ENCODE assay signal across 22 cellular contexts in genomic region chr1:42133809-42134526, GRCh38. TPM values are rescaled to one million over a fixed set of nuclear protein-coding genes. Genes with fewer than 3 reads are reported as not detected.
A peak's percentile ranks its signal among the peaks of the same experiment; 100 is the strongest.
DNase-seq lines count a peak whose midpoint lies in the region; ATAC-seq, FAIRE-seq and TF ChIP-seq lines count a peak whose summit lies in the region.
"Had no signal": no experiment of that assay in that cellular context is flagged by ENCODE, and none has a peak within 500 bp of the region (broad histone marks: within the 10 kb centered on the region; RNA-seq: fewer than 3 reads in every experiment).

No MANE protein-coding gene starts in this region.

- no peak overlapping the region for H2BK15ac ChIP-seq in mesendoderm (replicated peaks; ENCODE audit: low read depth)

- no peaks in the 10 kb centered on the region for H3F3A ChIP-seq in GM23338 (replicated peaks; ENCODE audit: low read depth)

- H3K27me3 Mint-ChIP-seq in GM23338 (ENCODE audit: insufficient read depth, low read depth, poor library complexity) (no peaks in the 10 kb centered on the region), osteocyte (ENCODE audit: unreplicated experiment) (peaks cover 37% of the 10 kb centered on the region)

- no peaks in the 10 kb centered on the region for H3K27me3 ChIP-seq in GM23338 (ENCODE audit: insufficient read depth)
- no peaks in the 10 kb centered on the region; a peak in 1 of 4 replicates for H3K27me3 ChIP-seq in GM12878 (replicated peaks in 1 of 2; ENCODE audit: control insufficient read depth in 2 of 2, insufficient read depth in 2 of 2, low read length in 1 of 2)
- H3K27me3 ChIP-seq in mesendoderm (ENCODE audit: insufficient read depth, low read length, poor library complexity): no peaks in the 10 kb centered on the region
- H3K27me3 ChIP-seq: BLaER1 had no signal

- no peak for TF ChIP-seq RAD21 in GM12878 (IDR thresholded peaks at IDR 0.05; ENCODE audit: insufficient read depth, low read depth, low read length)

- SMC1A ChIA-PET in GM12878 (lab: Charles Lee; ENCODE audit: uncharacterized antibody, unreplicated experiment): no interaction called here

- no peak overlapping the region for H4K8ac ChIP-seq in mesendoderm (ENCODE audit: low read depth, low read length)

- H3K18ac ChIP-seq in mesendoderm (ENCODE audit: low read length): no peak overlapping the region

- intact Hi-C loops in GM12878 (cut with micrococcal nuclease; ENCODE audit: unreplicated experiment): no loop called here
- intact Hi-C loops in mucosa of descending colon (cut with DNase I, micrococcal nuclease): no loop called here

- in situ Hi-C loops in GM12878 (cut with MboI): no loop called here

- H3K4me3 Mint-ChIP-seq in GM23338 (no peak overlapping the region), osteocyte (ENCODE audit: unreplicated experiment) (no peak overlapping the region)
- H3K4me3 Mint-ChIP-seq: CD14-positive monocyte; CD4-positive, alpha-beta memory T cell; HFFc6 had no signal

- H3K27ac ChIP-seq in GM23338 (ENCODE audit: low read depth) (no peak overlapping the region), GM12878 (ENCODE audit: control insufficient read depth, insufficient read depth) (no peak overlapping the region), mesendoderm (ENCODE audit: low read depth, low read length) (no peak overlapping the region)
- H3K27ac ChIP-seq: A549, BLaER1, HL-60 had no signal

- TF ChIP-seq CTCF in GM23338 (conservative IDR thresholded peaks at IDR 0.05; ENCODE audit: low read depth in 2 of 2) (no peak), GM12878 (IDR thresholded peaks at IDR 0.05 in 2 of 3, conservative IDR thresholded peaks at IDR 0.05 in 1 of 3; ENCODE audit: control insufficient read depth in 2 of 3, extremely low read depth in 1 of 3, insufficient read depth in 1 of 3, low read depth in 3 of 3, low read length in 3 of 3) (no peak), osteocyte (IDR thresholded peaks at IDR 0.05) (no peak), mucosa of descending colon (IDR thresholded peaks at IDR 0.05) (no peak)

- H3K27ac Mint-ChIP-seq in GM23338 (no peak overlapping the region), osteocyte (ENCODE audit: unreplicated experiment) (no peak overlapping the region)
- H3K27ac Mint-ChIP-seq: CD14-positive monocyte; CD4-positive, alpha-beta memory T cell; HFFc6 had no signal

- H3K4ac ChIP-seq in mesendoderm (ENCODE audit: low read depth, low read length): no peak overlapping the region

- H2AK5ac ChIP-seq in mesendoderm (ENCODE audit: low read length): no peak overlapping the region

- H3K36me3 ChIP-seq in GM23338 (ENCODE audit: insufficient read depth) (no peaks in the 10 kb centered on the region), GM12878 (ENCODE audit: control insufficient read depth in 2 of 2, insufficient read depth in 2 of 2, low read length in 1 of 2) (no peaks in the 10 kb centered on the region), mesendoderm (ENCODE audit: control insufficient read depth, insufficient read depth, low read length) (no peaks in the 10 kb centered on the region), mucosa of descending colon (ENCODE audit: low read depth) (no peaks in the 10 kb centered on the region)
- H3K36me3 ChIP-seq: BLaER1 had no signal

- FAIRE-seq in GM12878 (lab: Jason Lieb, UNC): no peak
- FAIRE-seq: A549, H54 had no signal

- no peak overlapping the region for H2BK5ac ChIP-seq in mesendoderm (ENCODE audit: low read length)

- H3K4me1 Mint-ChIP-seq in GM23338 (no peaks in the 10 kb centered on the region), osteocyte (ENCODE audit: unreplicated experiment) (no peaks in the 10 kb centered on the region)
- H3K4me1 Mint-ChIP-seq: CD4-positive, alpha-beta memory T cell had no signal

- no peaks in the 10 kb centered on the region for H4K20me1 ChIP-seq in GM23338 (replicated peaks; ENCODE audit: insufficient read depth)
- H4K20me1 ChIP-seq in GM12878 (ENCODE audit: control insufficient read depth, insufficient read depth): no peaks in the 10 kb centered on the region
- H4K20me1 ChIP-seq: BLaER1 had no signal

- no peak overlapping the region for H4K5ac ChIP-seq in mesendoderm (ENCODE audit: low read length)

- ATAC-seq in GM23338 (no peak), GM12878 (no peak), mucosa of descending colon (no peak)
- ATAC-seq: A549 had no signal

- no peak overlapping the region for H3K4me2 ChIP-seq in GM23338
- H3K4me2 ChIP-seq in GM12878 (ENCODE audit: control insufficient read depth, insufficient read depth): no peak overlapping the region
- no peak overlapping the region for H3K4me2 ChIP-seq in mesendoderm (ENCODE audit: low read length)
- H3K4me2 ChIP-seq: A549 had no signal

- H3K79me1 ChIP-seq in mesendoderm (ENCODE audit: low read length): no peaks in the 10 kb centered on the region

- H2AFZ ChIP-seq in GM23338: 0 out of 2 replicates have a peak overlapping the region, but pooled peaks have one; percentile 59
- H2AFZ ChIP-seq in GM12878 (ENCODE audit: control insufficient read depth, low read depth, low read length): no peak overlapping the region

- H3K4me3 ChIP-seq in GM23338 (no peak overlapping the region), GM12878 (no peak overlapping the region), mesendoderm (ENCODE audit: low read length) (no peak overlapping the region), mucosa of descending colon (no peak overlapping the region)
- H3K4me3 ChIP-seq: A549, BLaER1 had no signal

- TF ChIP-seq EP300 in GM12878 (IDR thresholded peaks at IDR 0.05; ENCODE audit: borderline replicate concordance in 1 of 2, control insufficient read depth in 1 of 2, low read depth in 2 of 2, low read length in 2 of 2): no peak

- no peak overlapping the region for H3K23ac ChIP-seq in mesendoderm (ENCODE audit: low read length)

- 0 out of 2 replicates have a peak, but pooled peaks cover 3% of the 10 kb centered on the region for H3K9me2 ChIP-seq in GM23338 (ENCODE audit: insufficient read depth)

- POLR2A ChIA-PET in GM12878 (lab: Charles Lee): no interaction called here

- no peaks in the 10 kb centered on the region for H3K9me3 ChIP-seq in GM12878 (replicated peaks; ENCODE audit: control insufficient read depth, insufficient read depth, low read length)
- H3K9me3 ChIP-seq in mucosa of descending colon: no peaks in the 10 kb centered on the region
- H3K9me3 ChIP-seq: A549, BLaER1 had no signal

- no peaks in the 10 kb centered on the region; the same call in 2 of the 3 replicates for H3K9me3 Mint-ChIP-seq in GM23338
- H3K9me3 Mint-ChIP-seq in osteocyte (ENCODE audit: unreplicated experiment): no peaks in the 10 kb centered on the region
- H3K9me3 Mint-ChIP-seq: CD4-positive, alpha-beta memory T cell; HFFc6 had no signal

- BruUV-seq in GM12878 (replicated peaks; lab: Mats Ljungman, UMichigan): no TSS peak

- H3K9ac ChIP-seq in GM12878 (ENCODE audit: control insufficient read depth, insufficient read depth, low read length) (no peak overlapping the region), mesendoderm (ENCODE audit: low read length) (no peak overlapping the region)
- H3K9ac ChIP-seq: BLaER1 had no signal

- CTCF ChIA-PET in GM12878 (lab: Yijun Ruan, JAX): interaction anchor here (2.2 kb wide), 1 partner anchor 14 kb away, joined by 8 read pairs; no protein-coding TSS in a partner anchor

- no peaks in the 10 kb centered on the region for H3K79me2 ChIP-seq in GM23338 (replicated peaks; ENCODE audit: insufficient read depth)
- no peaks in the 10 kb centered on the region for H3K79me2 ChIP-seq in GM12878 (ENCODE audit: control insufficient read depth, insufficient read depth, low read length)
- no peaks in the 10 kb centered on the region for H3K79me2 ChIP-seq in mesendoderm (ENCODE audit: control insufficient read depth, insufficient read depth, low read length)

- no peak for TF ChIP-seq POLR2A in GM12878 (IDR thresholded peaks at IDR 0.05; ENCODE audit: low read depth, low read length)

- no peak overlapping the region for H2BK120ac ChIP-seq in mesendoderm (ENCODE audit: low read depth, low read length)

- no peaks in the 10 kb centered on the region for H3K36me3 Mint-ChIP-seq in GM23338 (ENCODE audit: low read depth)
- H3K36me3 Mint-ChIP-seq in osteocyte (ENCODE audit: unreplicated experiment): no peaks in the 10 kb centered on the region
- H3K36me3 Mint-ChIP-seq: CD14-positive monocyte; CD4-positive, alpha-beta memory T cell had no signal

- no peaks in the 10 kb centered on the region for H3K4me1 ChIP-seq in GM23338 (ENCODE audit: insufficient read depth)
- H3K4me1 ChIP-seq in GM12878 (ENCODE audit: control insufficient read depth, insufficient read depth, low read length): no peaks in the 10 kb centered on the region
- no peaks in the 10 kb centered on the region for H3K4me1 ChIP-seq in mesendoderm (ENCODE audit: control insufficient read depth, low read depth, low read length)
- no peaks in the 10 kb centered on the region for H3K4me1 ChIP-seq in mucosa of descending colon (ENCODE audit: low read depth)
- H3K4me1 ChIP-seq: A549 had no signal

- 23% methylated on average over 10 of the region's 10 CpGs for WGBS in GM12878 (ENCODE audit: insufficient coverage, insufficient replicate concordance, low lambda C conversion rate, missing lambda C conversion rate)
- WGBS in mesendoderm (ENCODE audit: extremely low coverage, insufficient coverage, low lambda C conversion rate): no CpG with 5 or more reads among the region's 10 CpGs

- no peak overlapping the region for H3K56ac ChIP-seq in mesendoderm (ENCODE audit: low read length)

- DNase-seq in AG20443 (ENCODE audit: low spot score) (peak; percentile 2), GM23338 (ENCODE audit: low spot score) (no peak), GM12878 (ENCODE audit: low read depth, low spot score) (no peak), osteocyte (ENCODE audit: extremely low spot score, unreplicated experiment) (peak; percentile 69), mesendoderm (no peak), mucosa of descending colon (no peak), T1000 (lab: John Stamatoyannopoulos, UW) (no peak)
- DNase-seq: CD4-positive, alpha-beta memory T cell; DMS153; DMS79; GDM1; HCEC 1CT; HFFc6; IMR-90; KG1 had no signal

- RAD21 ChIA-PET in GM12878 (lab: Charles Lee; ENCODE audit: unreplicated experiment): no interaction called here

RNA-seq across cellular contexts. Expression of gene GUCA2B, which starts 19.2 kb away (rescaled TPM):
- not detected in 2 replicates for total RNA-seq in GM23338 (2014; rRNA removed; shearing (Covaris generic))
- polyA plus RNA-seq in GM23338 (2016; fragmentation: Nextera tagmentation; extraction: Ambion mirVana) (not detected in 2 replicates), GM12878 (2011; rRNA removed) (not detected in 2 replicates), GM12878 (2014; fragmentation: Illumina TruSeq; extraction: Trizol) (not detected in 2 replicates), GM12878 (2014; fragmentation: Nextera tagmentation; extraction: Ambion mirVana) (not detected), GM12878 (2014; rRNA removed) (not detected in 2 replicates), GM12878 (2016; fragmentation: Nextera tagmentation; extraction: Ambion mirVana) (not detected)
- total RNA-seq in GM12878 (2013; cell fraction: nucleolus; rRNA removed): not detected in 2 replicates
- total RNA-seq in GM12878 (2014; rRNA removed) (not detected in 2 replicates), GM12878 (2014; rRNA removed; fragmentation: Illumina TruSeq; extraction: Trizol) (not detected in 2 replicates), GM12878 (2021) (not detected in 2 replicates), osteocyte (not detected in 2 replicates), mucosa of descending colon (100 to 1,000 TPM; 153 to 381 (median 176) TPM)
- polyA plus RNA-seq in GM12878 (2011; ENCODE audit: low read depth): not detected
- polyA plus RNA-seq in GM12878 (2011; cell fraction: cytosol; rRNA removed): not detected in 2 replicates
- polyA plus RNA-seq in GM12878 (2011; cell fraction: nucleus; rRNA removed): not detected in 2 replicates
- polyA plus RNA-seq in GM12878 (2012): not detected in 2 replicates
- polyA minus RNA-seq in GM12878 (2011; rRNA and poly(A)+ RNA removed): not detected in 2 replicates
- polyA minus RNA-seq in GM12878 (2011; cell fraction: cytosol; rRNA and poly(A)+ RNA removed): not detected in 2 replicates
- polyA minus RNA-seq in GM12878 (2011; cell fraction: nucleus; rRNA and poly(A)+ RNA removed): not detected in 2 replicates
- polyA plus RNA-seq in mesendoderm (2013, experiment 1 of 2): not detected
- not detected for polyA plus RNA-seq in mesendoderm (2013, experiment 2 of 2)
- total RNA-seq: CD4-positive, alpha-beta memory T cell; Daoy; HFFc6; HT1080; IMR-90 had no signal
- polyA plus RNA-seq: CD14-positive monocyte; CD4-positive, alpha-beta memory T cell; IMR-90 had no signal

RNA-seq across cellular contexts. Expression of gene GUCA2A, which starts 30.6 kb away (rescaled TPM):
- not detected in 2 replicates for total RNA-seq in GM23338 (2014; rRNA removed; shearing (Covaris generic))
- not detected in 2 replicates for polyA plus RNA-seq in GM23338 (2016; fragmentation: Nextera tagmentation; extraction: Ambion mirVana)
- not detected in 2 replicates for total RNA-seq in GM12878 (2013; cell fraction: nucleolus; rRNA removed)
- total RNA-seq in GM12878 (2014; rRNA removed): not detected in 2 replicates
- total RNA-seq in GM12878 (2014; rRNA removed; fragmentation: Illumina TruSeq; extraction: Trizol): not detected in 2 replicates
- not detected in 2 replicates for total RNA-seq in GM12878 (2021)
- not detected for polyA plus RNA-seq in GM12878 (2011; ENCODE audit: low read depth)
- not detected in 2 replicates for polyA plus RNA-seq in GM12878 (2011; rRNA removed)
- not detected in 2 replicates for polyA plus RNA-seq in GM12878 (2011; cell fraction: cytosol; rRNA removed)
- not detected in 2 replicates for polyA plus RNA-seq in GM12878 (2011; cell fraction: nucleus; rRNA removed)
- polyA plus RNA-seq in GM12878 (2012): not detected in 2 replicates
- polyA plus RNA-seq in GM12878 (2014; fragmentation: Illumina TruSeq; extraction: Trizol): not detected in 2 replicates
- polyA plus RNA-seq in GM12878 (2014; fragmentation: Nextera tagmentation; extraction: Ambion mirVana): not detected
- not detected in 2 replicates for polyA plus RNA-seq in GM12878 (2014; rRNA removed)
- polyA plus RNA-seq in GM12878 (2016; fragmentation: Nextera tagmentation; extraction: Ambion mirVana): not detected
- polyA minus RNA-seq in GM12878 (2011; rRNA and poly(A)+ RNA removed): not detected in 2 replicates
- not detected in 2 replicates for polyA minus RNA-seq in GM12878 (2011; cell fraction: cytosol; rRNA and poly(A)+ RNA removed)
- not detected in 2 replicates for polyA minus RNA-seq in GM12878 (2011; cell fraction: nucleus; rRNA and poly(A)+ RNA removed)
- not detected in 2 replicates for total RNA-seq in osteocyte
- 0.11 TPM for polyA plus RNA-seq in mesendoderm (2013, experiment 1 of 2)
- polyA plus RNA-seq in mesendoderm (2013, experiment 2 of 2): 0.08 TPM
- total RNA-seq in mucosa of descending colon: 1,000 to 10,000 TPM in 2 of 3 donors, 100 to 1,000 TPM in 1; 920 to 2,800 (median 1,254) TPM
- total RNA-seq: CD4-positive, alpha-beta memory T cell; Daoy; HFFc6; IMR-90 had no signal
- polyA plus RNA-seq: A549; CD14-positive monocyte; CD4-positive, alpha-beta memory T cell; IMR-90 had no signal

Comparison
In these comparisons a context has a peak if more than half of its experiments do, and no peak if none do; other contexts are left out.
1. DNase-seq: peak in AG20443 (single experiment) and osteocyte (single experiment); none in GM23338 (single experiment), GM12878 (single experiment), mesendoderm (single experiment), mucosa of descending colon (0 of 3) and T1000 (single experiment).
2. RNA of gene GUCA2B, which starts 19.2 kb away (total RNA-seq): 153 to 381 TPM in mucosa of descending colon; not detected in GM23338, not detected in GM12878 and not detected in osteocyte; every median in the first group is over 100 times any median in the second.
3. RNA of gene GUCA2A, which starts 30.6 kb away (total RNA-seq): 920 to 2,800 TPM in mucosa of descending colon; not detected in GM23338, not detected in GM12878 and not detected in osteocyte; every median in the first group is over 100 times any median in the second.